In genomic region chr11:34916014-34916809, GRCh38 we compare ENCODE assay signal across 8 cellular contexts. TPM values are rescaled to one million over a fixed set of nuclear protein-coding genes. Genes with fewer than 3 reads are reported as not detected.
DNase-seq lines count a peak whose midpoint lies in the region; ATAC-seq and TF ChIP-seq lines count a peak whose summit lies in the region.

TSS of gene APIP (minus strand) at chr11:34916379. CDS start at chr11:34916284, 95 bp downstream.
TSS of gene PDHX (plus strand) at chr11:34916618. CDS start at chr11:34916656, 38 bp downstream.

- H3K9ac ChIP-seq in SK-N-MC (ENCODE audit: insufficient read length) = peak within 1 kb of the TSS; percentile 93

- H3K27ac ChIP-seq in SK-N-MC (peak within 1 kb of the TSS; percentile 84), gastroesophageal sphincter (peak within 1 kb of the TSS; percentile 76 to 98 (median 94)), neutrophil (peak within 1 kb of the TSS; percentile 89)

- peaks cover 3% of the 10 kb centered on the region for H3K9me3 Mint-ChIP-seq in activated naive CD4-positive, alpha-beta T cell treated with anti-CD3 and anti-CD28 coated beads, Interleukin-2, amount 10 ng/mL, durations not matched to agents 7 days and 5 days

- peaks cover 2 to 52% (median 3%) of the 10 kb centered on the region in 3 donors for H3K4me1 ChIP-seq in gastroesophageal sphincter
- H3K4me1 ChIP-seq in neutrophil (ENCODE audit: control insufficient read depth in 1 of 2, insufficient read depth in 1 of 2, low read depth in 1 of 2, low read length in 1 of 2) = peaks cover 19 to 21% of the 10 kb centered on the region in 2 experiments

- no peak for TF ChIP-seq EP300 in gastroesophageal sphincter (IDR thresholded peaks at IDR 0.05)

- WGBS in gastroesophageal sphincter (ENCODE audit: low coverage in 1 of 2), 2 donors = 0% methylated on average over 2 to 4 of the region's 76 CpGs

- peak; percentile 88 to 90 for TF ChIP-seq POLR2A in gastroesophageal sphincter (IDR thresholded peaks at IDR 0.05)

- H3K9me3 ChIP-seq in SK-N-MC (ENCODE audit: low read depth, low read length) (no peaks in the 10 kb centered on the region), gastroesophageal sphincter (no peaks in the 10 kb centered on the region), neutrophil (no peaks in the 10 kb centered on the region)

- no peaks in the 10 kb centered on the region for H3K27me3 ChIP-seq in gastroesophageal sphincter
- no peaks in the 10 kb centered on the region for H3K27me3 ChIP-seq in neutrophil

- H3K4me3 Mint-ChIP-seq in activated naive CD4-positive, alpha-beta T cell treated with anti-CD3 and anti-CD28 coated beads, Interleukin-2, amount 10 ng/mL, durations not matched to agents 7 days and 5 days = peak within 1 kb of the TSS; percentile 88

- H3K27ac Mint-ChIP-seq in activated naive CD4-positive, alpha-beta T cell treated with anti-CD3 and anti-CD28 coated beads, Interleukin-2, amount 10 ng/mL, durations not matched to agents 7 days and 5 days = peak within 1 kb of the TSS; percentile 89

- CTCF ChIA-PET in activated naive CD4-positive, alpha-beta T cell treated with anti-CD3 and anti-CD28 coated beads, Interleukin-2, amount 10 ng/mL, durations not matched to agents 7 days and 5 days (lab: Charles Lee) = interaction anchor here (1.2 to 2.8 kb wide), 2 partner anchors 10 to 389 kb away, joined by 4 to 13 read pairs; no protein-coding TSS in a partner anchor

- H3K4me3 ChIP-seq in GM08714 (ENCODE audit: low read length) (peak within 1 kb of the TSS; percentile 85), SK-N-MC (peak within 1 kb of the TSS; percentile 97), gastroesophageal sphincter (peak within 1 kb of the TSS; percentile 76 to 93), neutrophil (ENCODE audit: low read depth in 1 of 2, low read length in 1 of 2) (peak within 1 kb of the TSS; percentile 68 to 98)

- H3K36me3 ChIP-seq in SK-N-MC (ENCODE audit: insufficient read depth, low read length) (peaks cover 9% of the 10 kb centered on the region), gastroesophageal sphincter (peaks cover 0 to 10% of the 10 kb centered on the region in 2 donors), neutrophil (no peaks in the 10 kb centered on the region)

- H3K27me3 Mint-ChIP-seq in activated naive CD4-positive, alpha-beta T cell treated with anti-CD3 and anti-CD28 coated beads, Interleukin-2, amount 10 ng/mL, durations not matched to agents 7 days and 5 days = no peaks in the 10 kb centered on the region

- H3K4me1 Mint-ChIP-seq in activated naive CD4-positive, alpha-beta T cell treated with anti-CD3 and anti-CD28 coated beads, Interleukin-2, amount 10 ng/mL, durations not matched to agents 7 days and 5 days = peaks cover 35% of the 10 kb centered on the region

- TF ChIP-seq CTCF in gastroesophageal sphincter (IDR thresholded peaks at IDR 0.05) (no peak), neutrophil (IDR thresholded peaks at IDR 0.05) (peak; percentile 57), subcutaneous adipose tissue (IDR thresholded peaks at IDR 0.05; ENCODE audit: low read depth) (no peak)

- peak; percentile 97 for DNase-seq in NCI-H1048 (lab: John Stamatoyannopoulos, UW)
- peak; percentile 51 for DNase-seq in SK-N-MC (ENCODE audit: low read depth, low spot score)
- peak; percentile 96 for DNase-seq in activated naive CD4-positive, alpha-beta T cell treated with anti-CD3 and anti-CD28 coated beads, Interleukin-2, amount 10 ng/mL, durations not matched to agents 7 days and 5 days

- ATAC-seq in HG02588 (IDR thresholded peaks at IDR 0.05; ENCODE audit: unreplicated experiment) (peak; percentile 92), gastroesophageal sphincter (peak; percentile 96)

- peaks cover 18% of the 10 kb centered on the region for H3K36me3 Mint-ChIP-seq in activated naive CD4-positive, alpha-beta T cell treated with anti-CD3 and anti-CD28 coated beads, Interleukin-2, amount 10 ng/mL, durations not matched to agents 7 days and 5 days

RNA-seq across cellular contexts. Expression of gene APIP, which starts in this region (rescaled TPM):
- total RNA-seq in gastroesophageal sphincter = 10 to 100 TPM; 28.8 to 54.9 (median 33.6) TPM
- 10 to 100 TPM; 36.9 to 62.8 (median 50.7) TPM for total RNA-seq in subcutaneous adipose tissue

RNA-seq across cellular contexts. Expression of gene PDHX, which starts in this region (rescaled TPM):
- total RNA-seq in gastroesophageal sphincter (10 to 100 TPM; 28.7 to 50.1 (median 39.6) TPM), subcutaneous adipose tissue (10 to 100 TPM; 34.8 to 52.0 (median 46.1) TPM)

Comparison
In these comparisons a context has a peak if more than half of its experiments do, and no peak if none do; other contexts are left out.
1. Peak in every context shown above with its lines: DNase-seq, ATAC-seq, H3K4me3 ChIP-seq and H3K27ac ChIP-seq.